In the genomic region with DNA sequence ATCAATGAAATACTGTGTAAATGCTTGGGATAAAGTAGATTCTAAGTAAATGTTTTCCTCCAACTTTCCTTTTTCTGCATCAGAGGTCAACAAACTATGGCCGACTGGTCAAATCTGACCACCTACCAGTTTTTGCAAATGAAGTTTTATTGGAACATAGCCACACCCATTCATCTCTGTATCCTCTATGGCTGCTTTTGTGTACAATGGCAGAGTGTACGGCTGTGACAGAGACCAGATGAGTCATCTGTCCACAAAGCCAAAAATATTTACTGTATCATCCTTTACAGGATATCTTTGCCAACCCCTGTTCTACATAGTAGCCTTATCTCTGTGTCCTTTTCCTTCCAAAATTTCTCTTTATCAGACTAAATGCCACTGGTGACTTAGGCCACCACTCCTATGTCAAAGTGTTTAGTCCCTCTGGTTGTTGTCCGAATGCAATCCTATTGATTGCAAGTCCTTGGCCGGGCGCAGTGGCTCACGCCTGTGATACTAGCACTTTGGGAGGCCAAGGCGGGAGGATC, we compare ENCODE assay signal across 12 cellular contexts.
DNase-seq lines count a peak whose midpoint lies in the region; ATAC-seq and TF ChIP-seq lines count a peak whose summit lies in the region.
"Had no signal": no experiment of that assay in that cellular context is flagged by ENCODE, and none has a peak within 500 bp of the region (broad histone marks: within the 10 kb centered on the region; RNA-seq: fewer than 3 reads in every experiment).

No MANE protein-coding gene starts in this region.

- H3K27ac Mint-ChIP-seq in Caco-2 (ENCODE audit: unreplicated experiment) = no peak overlapping the region
- no peak overlapping the region for H3K27ac Mint-ChIP-seq in endothelial cell (ENCODE audit: unreplicated experiment)

- H3K27ac ChIP-seq in GM23248 = peak overlapping the region; percentile 76
- no peak overlapping the region for H3K27ac ChIP-seq in trophoblast cell (ENCODE audit: low read depth, low read length)
- no peak overlapping the region for H3K27ac ChIP-seq in effector memory CD4-positive, alpha-beta T cell (ENCODE audit: insufficient read depth, low read length, poor library complexity, severe bottlenecking)
- H3K27ac ChIP-seq: SK-N-MC had no signal

- no peak overlapping the region for H4K8ac ChIP-seq in trophoblast cell (ENCODE audit: low read depth, low read length)

- H3K4me3 Mint-ChIP-seq in Caco-2 (ENCODE audit: unreplicated experiment) (no peak overlapping the region), endothelial cell (ENCODE audit: unreplicated experiment) (no peak overlapping the region)

- peak overlapping the region; percentile 26 for H3K4me2 ChIP-seq in GM23248 (ENCODE audit: unreplicated experiment)
- H3K4me2 ChIP-seq in trophoblast cell (ENCODE audit: low read length) = no peak overlapping the region

- no peaks in the 10 kb centered on the region for H3K9me2 ChIP-seq in GM23248 (ENCODE audit: insufficient read depth)

- H3K4me1 ChIP-seq in GM23248 (ENCODE audit: insufficient read depth) (peaks cover 33% of the 10 kb centered on the region), trophoblast cell (ENCODE audit: control insufficient read depth in 1 of 2, insufficient read depth in 2 of 2, low read length in 2 of 2) (no peaks in the 10 kb centered on the region), Caco-2 (peaks cover 3% of the 10 kb centered on the region; the same call in 1 of the 2 replicates)
- no peaks in the 10 kb centered on the region for H3K4me1 ChIP-seq in effector memory CD4-positive, alpha-beta T cell (ENCODE audit: control insufficient read depth, insufficient read depth, low read length, poor library complexity, severe bottlenecking)

- in situ Hi-C loops in GM23248 (cut with MboI) = no loop called here

- H3K36me3 ChIP-seq in GM23248 (ENCODE audit: low read depth) (no peaks in the 10 kb centered on the region), trophoblast cell (ENCODE audit: control insufficient read depth in 1 of 2, insufficient read depth in 2 of 2, low read length in 2 of 2) (no peaks in the 10 kb centered on the region), Caco-2 (ENCODE audit: control insufficient read depth, insufficient read depth, low read length) (no peaks in the 10 kb centered on the region)
- no peaks in the 10 kb centered on the region for H3K36me3 ChIP-seq in effector memory CD4-positive, alpha-beta T cell (ENCODE audit: control insufficient read depth, insufficient read depth, low read length)

- H2BK12ac ChIP-seq in trophoblast cell (ENCODE audit: low read length) = no peak overlapping the region

- TF ChIP-seq CTCF in epithelial cell of esophagus (IDR thresholded peaks at IDR 0.05; ENCODE audit: insufficient read depth, low read depth, low read length, missing control alignments) (no peak), Caco-2 (IDR thresholded peaks at IDR 0.05; ENCODE audit: insufficient read depth in 1 of 2, low read depth in 1 of 2, low read length in 1 of 2, severe bottlenecking in 1 of 2, unreplicated experiment in 1 of 2) (no peak), endothelial cell (IDR thresholded peaks at IDR 0.05; ENCODE audit: unreplicated experiment) (no peak)

- 68 to 70% methylated on average over 7 of the region's 7 CpGs for WGBS in GM23248 (ENCODE audit: low coverage in 1 of 2, low lambda C conversion rate in 2 of 2, missing lambda C conversion rate in 2 of 2), 2 experiments
- no CpG with 5 or more reads among the region's 7 CpGs for WGBS in trophoblast cell (ENCODE audit: extremely low coverage, insufficient coverage, insufficient read length)

- no peaks in the 10 kb centered on the region for H3K9me3 ChIP-seq in GM23248 (ENCODE audit: low read depth)
- no peaks in the 10 kb centered on the region for H3K9me3 ChIP-seq in trophoblast cell (ENCODE audit: insufficient read depth, low read depth, low read length)
- no peaks in the 10 kb centered on the region for H3K9me3 ChIP-seq in effector memory CD4-positive, alpha-beta T cell (ENCODE audit: control insufficient read depth, low read length)
- H3K9me3 ChIP-seq in Caco-2 = no peaks in the 10 kb centered on the region

- no peak overlapping the region for H3K4ac ChIP-seq in trophoblast cell (ENCODE audit: low read depth, low read length)

- no peaks in the 10 kb centered on the region for H3K9me3 Mint-ChIP-seq in Caco-2 (ENCODE audit: unreplicated experiment)
- H3K9me3 Mint-ChIP-seq in endothelial cell (ENCODE audit: unreplicated experiment) = no peaks in the 10 kb centered on the region

- POLR2A ChIA-PET in Caco-2 (lab: Charles Lee) = no interaction called here

- no peaks in the 10 kb centered on the region for H3K79me1 ChIP-seq in trophoblast cell (ENCODE audit: low read length)

- H2AFZ ChIP-seq in GM23248 (no peak overlapping the region), trophoblast cell (ENCODE audit: insufficient read depth, low read length, poor library complexity) (no peak overlapping the region)

- intact Hi-C loops in Caco-2 (cut with micrococcal nuclease; ENCODE audit: unreplicated experiment) = no loop called here

- H3K36me3 Mint-ChIP-seq in Caco-2 (ENCODE audit: insufficient read depth, unreplicated experiment) (no peaks in the 10 kb centered on the region), endothelial cell (ENCODE audit: low read depth, unreplicated experiment) (no peaks in the 10 kb centered on the region)

- no peak overlapping the region for H3K18ac ChIP-seq in trophoblast cell (ENCODE audit: low read length)

- H3K27me3 Mint-ChIP-seq in Caco-2 (ENCODE audit: insufficient read depth, unreplicated experiment) = no peaks in the 10 kb centered on the region
- H3K27me3 Mint-ChIP-seq in endothelial cell (ENCODE audit: unreplicated experiment) = no peaks in the 10 kb centered on the region

- H2AK5ac ChIP-seq in trophoblast cell (ENCODE audit: low read length) = no peak overlapping the region

- H3K14ac ChIP-seq in trophoblast cell (ENCODE audit: low read length) = no peak overlapping the region

- H3K4me3 ChIP-seq in GM23248 (no peak overlapping the region), epithelial cell of esophagus (ENCODE audit: low read length) (no peak overlapping the region), trophoblast cell (ENCODE audit: low read depth, low read length) (no peak overlapping the region), Caco-2 (ENCODE audit: low read depth, low read length) (no peak overlapping the region)
- H3K4me3 ChIP-seq in effector memory CD4-positive, alpha-beta T cell (ENCODE audit: insufficient read depth, low read depth, low read length, poor library complexity, severe bottlenecking) = no peak overlapping the region
- H3K4me3 ChIP-seq: SK-N-MC had no signal

- H3K23ac ChIP-seq in trophoblast cell (ENCODE audit: low read length) = no peak overlapping the region

- BruUV-seq in Caco-2 (replicated peaks; lab: Mats Ljungman, UMichigan) = no TSS peak

- no peak overlapping the region for H2BK5ac ChIP-seq in trophoblast cell (ENCODE audit: low read depth, low read length, poor library complexity)

- no peak overlapping the region for H4K12ac ChIP-seq in trophoblast cell (ENCODE audit: low read depth, low read length)

- H4K20me1 ChIP-seq in GM23248 (ENCODE audit: insufficient read depth) = no peaks in the 10 kb centered on the region

- H3K9ac ChIP-seq in GM23248 = peak overlapping the region; percentile 18; the same call in 1 of the 2 replicates
- no peak overlapping the region for H3K9ac ChIP-seq in trophoblast cell (ENCODE audit: low read length)

- no peaks in the 10 kb centered on the region for H3K27me3 ChIP-seq in GM23248 (replicated peaks; ENCODE audit: insufficient read depth)
- no peaks in the 10 kb centered on the region for H3K27me3 ChIP-seq in trophoblast cell (ENCODE audit: insufficient read depth, low read length)
- no peaks in the 10 kb centered on the region for H3K27me3 ChIP-seq in effector memory CD4-positive, alpha-beta T cell (replicated peaks; ENCODE audit: control insufficient read depth, insufficient read depth, low read length, poor library complexity, severe bottlenecking)
- no peaks in the 10 kb centered on the region for H3K27me3 ChIP-seq in Caco-2 (replicated peaks; ENCODE audit: control insufficient read depth, insufficient read depth, low read length)

- CTCF ChIA-PET in Caco-2 (lab: Charles Lee) = no interaction called here

- H4K91ac ChIP-seq in trophoblast cell (ENCODE audit: low read depth, low read length) = no peak overlapping the region

- no peak for ATAC-seq in HG03457 (IDR thresholded peaks at IDR 0.05; ENCODE audit: unreplicated experiment)

- peaks cover 44% of the 10 kb centered on the region for H3F3A ChIP-seq in GM23248 (ENCODE audit: insufficient read depth)

- DNase-seq in GM23248 = peak; percentile 84
- peak; percentile 80 for DNase-seq in OCI-M1 (lab: John Stamatoyannopoulos, UW)
- DNase-seq in epithelial cell of esophagus (ENCODE audit: low read depth) = peak; percentile 28
- DNase-seq in trophoblast cell = peak; percentile 12 to 52
- no peak for DNase-seq in effector memory CD4-positive, alpha-beta T cell
- DNase-seq in Caco-2 = no peak
- no peak for DNase-seq in endothelial cell (ENCODE audit: low spot score)
- DNase-seq: DMS 273 treated with DMSO at 0.1 percent for 48 hours, NCI-H510A, retina had no signal

- no peak overlapping the region for H2BK120ac ChIP-seq in trophoblast cell (ENCODE audit: insufficient read depth, low read length, poor library complexity)

- no peaks in the 10 kb centered on the region for H3K79me2 ChIP-seq in GM23248 (ENCODE audit: insufficient read depth)
- H3K79me2 ChIP-seq in trophoblast cell (ENCODE audit: control insufficient read depth, insufficient read depth, low read length, poor library complexity) = no peaks in the 10 kb centered on the region

- H3K4me1 Mint-ChIP-seq in Caco-2 (ENCODE audit: low read depth, unreplicated experiment) (peaks cover 7% of the 10 kb centered on the region), endothelial cell (ENCODE audit: unreplicated experiment) (peaks cover under 1% of the 10 kb centered on the region)

Comparison
In these comparisons a context has a peak if more than half of its experiments do, and no peak if none do; other contexts are left out.
1. DNase-seq: peak in GM23248 (single experiment), OCI-M1 (single experiment), epithelial cell of esophagus (single experiment) and trophoblast cell (2 of 2); none in effector memory CD4-positive, alpha-beta T cell (0 of 3), Caco-2 (0 of 2) and endothelial cell (single experiment).